Comparison of ENCODE assay signal across 11 cellular contexts in genomic region chr3:11640009-11640673, GRCh38. TPM values are rescaled to one million over a fixed set of nuclear protein-coding genes. Genes with fewer than 3 reads are reported as not detected.
DNase-seq lines count a peak whose midpoint lies in the region; ATAC-seq and TF ChIP-seq lines count a peak whose summit lies in the region.
"Had no signal": no experiment of that assay in that cellular context is flagged by ENCODE, and none has a peak within 500 bp of the region (broad histone marks: within the 10 kb centered on the region; RNA-seq: fewer than 3 reads in every experiment).

No MANE protein-coding gene starts in this region.

- 60% methylated on average over 9 of the region's 9 CpGs for WGBS in hepatocyte (ENCODE audit: low lambda C conversion rate, missing lambda C conversion rate)

- H3K27me3 Mint-ChIP-seq in T-helper 1 cell treated with Interleukin-12 subunit alpha and Interleukin-12 subunit beta and Interleukin-4 antibody, amounts not matched to agents 30 μg/mL and 1 μg/mL, for 36 hours (ENCODE audit: low read depth): no peaks in the 10 kb centered on the region
- H3K27me3 Mint-ChIP-seq in WTC11 (ENCODE audit: low read depth): no peaks in the 10 kb centered on the region

- peak overlapping the region; percentile 89 for H3K27ac ChIP-seq in hepatocyte
- H3K27ac ChIP-seq in stomach smooth muscle (ENCODE audit: low read length): peak overlapping the region; percentile 90
- H3K27ac ChIP-seq: foreskin keratinocyte had no signal

- peak overlapping the region; percentile 84 for H3K4me3 Mint-ChIP-seq in T-helper 1 cell treated with Interleukin-12 subunit alpha and Interleukin-12 subunit beta and Interleukin-4 antibody, amounts not matched to agents 30 μg/mL and 1 μg/mL, for 36 hours
- peak overlapping the region; percentile 18; the same call in 1 of the 2 replicates for H3K4me3 Mint-ChIP-seq in WTC11

- H3K4me1 ChIP-seq in hepatocyte (ENCODE audit: insufficient read depth) (peaks cover 43% of the 10 kb centered on the region), stomach smooth muscle (ENCODE audit: control insufficient read depth, insufficient read depth, low read length) (peaks cover 51% of the 10 kb centered on the region)

- peaks cover 89% of the 10 kb centered on the region for H3K79me2 ChIP-seq in hepatocyte

- H4K20me1 ChIP-seq in hepatocyte (ENCODE audit: insufficient read depth, poor library complexity, severe bottlenecking): peaks cover 60% of the 10 kb centered on the region

- peaks cover 20% of the 10 kb centered on the region for H3K36me3 Mint-ChIP-seq in T-helper 1 cell treated with Interleukin-12 subunit alpha and Interleukin-12 subunit beta and Interleukin-4 antibody, amounts not matched to agents 30 μg/mL and 1 μg/mL, for 36 hours (ENCODE audit: low read depth)
- no peaks in the 10 kb centered on the region for H3K36me3 Mint-ChIP-seq in WTC11

- no peaks in the 10 kb centered on the region for H3K27me3 ChIP-seq in hepatocyte
- no peaks in the 10 kb centered on the region for H3K27me3 ChIP-seq in stomach smooth muscle (ENCODE audit: control insufficient read depth in 1 of 2, insufficient read depth in 2 of 2, low read length in 2 of 2)
- H3K27me3 ChIP-seq: foreskin keratinocyte had no signal

- TF ChIP-seq CTCF in WTC11 (IDR thresholded peaks at IDR 0.05) (no peak), hepatocyte (IDR thresholded peaks at IDR 0.05; ENCODE audit: poor library complexity) (no peak)

- no peaks in the 10 kb centered on the region for H3K9me3 ChIP-seq in hepatocyte (ENCODE audit: low read depth)
- H3K9me3 ChIP-seq in stomach smooth muscle (ENCODE audit: control insufficient read depth in 2 of 2, low read length in 2 of 2): no peaks in the 10 kb centered on the region

- H3K27ac Mint-ChIP-seq in T-helper 1 cell treated with Interleukin-12 subunit alpha and Interleukin-12 subunit beta and Interleukin-4 antibody, amounts not matched to agents 30 μg/mL and 1 μg/mL, for 36 hours: peak overlapping the region; percentile 65
- H3K27ac Mint-ChIP-seq in WTC11: peak overlapping the region; percentile 81

- no peaks in the 10 kb centered on the region for H3K36me3 ChIP-seq in hepatocyte (replicated peaks; ENCODE audit: insufficient read depth, low read depth)
- no peaks in the 10 kb centered on the region for H3K36me3 ChIP-seq in stomach smooth muscle (ENCODE audit: control insufficient read depth in 2 of 2, insufficient read depth in 2 of 2, low read length in 2 of 2)

- H3K4me3 ChIP-seq in hepatocyte (no peak overlapping the region), stomach smooth muscle (ENCODE audit: low read length in 2 of 2) (peak overlapping the region in 1 of 2 donors; percentile 35)

- no peak overlapping the region for H3K9ac ChIP-seq in stomach smooth muscle (ENCODE audit: low read length in 2 of 2)

- ATAC-seq in WTC11 (no peak), GM21447 (IDR thresholded peaks at IDR 0.05; ENCODE audit: unreplicated experiment) (no peak)
- ATAC-seq: foreskin keratinocyte had no signal

- H3K4me2 ChIP-seq in hepatocyte: peak overlapping the region; percentile 73

- no peak for DNase-seq in T-helper 1 cell
- DNase-seq in WTC11 (ENCODE audit: low spot score): no peak
- DNase-seq in hepatocyte (ENCODE audit: low spot score): no peak
- DNase-seq in AG20443 (ENCODE audit: low spot score): no peak
- no peak for DNase-seq in NCI-H510A (lab: John Stamatoyannopoulos, UW)
- DNase-seq: activated CD4-positive, alpha-beta T cell treated with anti-CD3 and anti-CD28 coated beads for 48 hours; foreskin keratinocyte; stimulated activated CD4-positive, alpha-beta T cell treated with anti-CD3 and anti-CD28 coated beads, Interleukin-4, amount 100 ng/mL, for 4 hours had no signal

- no peaks in the 10 kb centered on the region for H3K9me3 Mint-ChIP-seq in T-helper 1 cell treated with Interleukin-12 subunit alpha and Interleukin-12 subunit beta and Interleukin-4 antibody, amounts not matched to agents 30 μg/mL and 1 μg/mL, for 36 hours
- no peaks in the 10 kb centered on the region for H3K9me3 Mint-ChIP-seq in WTC11

- no peaks in the 10 kb centered on the region for H3K9me2 ChIP-seq in hepatocyte (replicated peaks; ENCODE audit: insufficient read depth)

- CTCF ChIA-PET in WTC11 (lab: Charles Lee): interaction anchor here (1.4 kb wide), 1 partner anchor 16 kb away, joined by 3 read pairs; no protein-coding TSS in a partner anchor

- POLR2A ChIA-PET in WTC11 (lab: Charles Lee): no interaction called here

- H2AFZ ChIP-seq in hepatocyte: no peak overlapping the region

- peaks cover 48% of the 10 kb centered on the region for H3K4me1 Mint-ChIP-seq in T-helper 1 cell treated with Interleukin-12 subunit alpha and Interleukin-12 subunit beta and Interleukin-4 antibody, amounts not matched to agents 30 μg/mL and 1 μg/mL, for 36 hours (ENCODE audit: low read depth)
- peaks cover 82% of the 10 kb centered on the region for H3K4me1 Mint-ChIP-seq in WTC11

TF ChIP-seq in WTC11, 78 proteins besides CTCF, POLR2A, EP300 and RAD21 (continues in another document):
- TF ChIP-seq ZNF138 (CRISPR knock-in tag; conservative IDR thresholded peaks at IDR 0.05): no peak
- TF ChIP-seq, protein P1, sequence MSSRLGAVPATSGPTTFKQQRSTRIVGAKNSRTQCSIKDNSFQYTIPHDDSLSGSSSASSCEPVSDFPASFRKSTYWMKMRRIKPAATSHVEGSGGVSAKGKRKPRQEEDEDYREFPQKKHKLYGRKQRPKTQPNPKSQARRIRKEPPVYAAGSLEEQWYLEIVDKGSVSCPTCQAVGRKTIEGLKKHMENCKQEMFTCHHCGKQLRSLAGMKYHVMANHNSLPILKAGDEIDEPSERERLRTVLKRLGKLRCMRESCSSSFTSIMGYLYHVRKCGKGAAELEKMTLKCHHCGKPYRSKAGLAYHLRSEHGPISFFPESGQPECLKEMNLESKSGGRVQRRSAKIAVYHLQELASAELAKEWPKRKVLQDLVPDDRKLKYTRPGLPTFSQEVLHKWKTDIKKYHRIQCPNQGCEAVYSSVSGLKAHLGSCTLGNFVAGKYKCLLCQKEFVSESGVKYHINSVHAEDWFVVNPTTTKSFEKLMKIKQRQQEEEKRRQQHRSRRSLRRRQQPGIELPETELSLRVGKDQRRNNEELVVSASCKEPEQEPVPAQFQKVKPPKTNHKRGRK (CRISPR knock-in tag; IDR thresholded peaks at IDR 0.05; ENCODE audit: borderline replicate concordance): no peak
- no peak for TF ChIP-seq PREB (CRISPR knock-in tag; IDR thresholded peaks at IDR 0.05; ENCODE audit: borderline replicate concordance)
- TF ChIP-seq IRF2 (CRISPR knock-in tag; IDR thresholded peaks at IDR 0.05; ENCODE audit: borderline replicate concordance, low read depth): no peak
- TF ChIP-seq, protein P2, sequence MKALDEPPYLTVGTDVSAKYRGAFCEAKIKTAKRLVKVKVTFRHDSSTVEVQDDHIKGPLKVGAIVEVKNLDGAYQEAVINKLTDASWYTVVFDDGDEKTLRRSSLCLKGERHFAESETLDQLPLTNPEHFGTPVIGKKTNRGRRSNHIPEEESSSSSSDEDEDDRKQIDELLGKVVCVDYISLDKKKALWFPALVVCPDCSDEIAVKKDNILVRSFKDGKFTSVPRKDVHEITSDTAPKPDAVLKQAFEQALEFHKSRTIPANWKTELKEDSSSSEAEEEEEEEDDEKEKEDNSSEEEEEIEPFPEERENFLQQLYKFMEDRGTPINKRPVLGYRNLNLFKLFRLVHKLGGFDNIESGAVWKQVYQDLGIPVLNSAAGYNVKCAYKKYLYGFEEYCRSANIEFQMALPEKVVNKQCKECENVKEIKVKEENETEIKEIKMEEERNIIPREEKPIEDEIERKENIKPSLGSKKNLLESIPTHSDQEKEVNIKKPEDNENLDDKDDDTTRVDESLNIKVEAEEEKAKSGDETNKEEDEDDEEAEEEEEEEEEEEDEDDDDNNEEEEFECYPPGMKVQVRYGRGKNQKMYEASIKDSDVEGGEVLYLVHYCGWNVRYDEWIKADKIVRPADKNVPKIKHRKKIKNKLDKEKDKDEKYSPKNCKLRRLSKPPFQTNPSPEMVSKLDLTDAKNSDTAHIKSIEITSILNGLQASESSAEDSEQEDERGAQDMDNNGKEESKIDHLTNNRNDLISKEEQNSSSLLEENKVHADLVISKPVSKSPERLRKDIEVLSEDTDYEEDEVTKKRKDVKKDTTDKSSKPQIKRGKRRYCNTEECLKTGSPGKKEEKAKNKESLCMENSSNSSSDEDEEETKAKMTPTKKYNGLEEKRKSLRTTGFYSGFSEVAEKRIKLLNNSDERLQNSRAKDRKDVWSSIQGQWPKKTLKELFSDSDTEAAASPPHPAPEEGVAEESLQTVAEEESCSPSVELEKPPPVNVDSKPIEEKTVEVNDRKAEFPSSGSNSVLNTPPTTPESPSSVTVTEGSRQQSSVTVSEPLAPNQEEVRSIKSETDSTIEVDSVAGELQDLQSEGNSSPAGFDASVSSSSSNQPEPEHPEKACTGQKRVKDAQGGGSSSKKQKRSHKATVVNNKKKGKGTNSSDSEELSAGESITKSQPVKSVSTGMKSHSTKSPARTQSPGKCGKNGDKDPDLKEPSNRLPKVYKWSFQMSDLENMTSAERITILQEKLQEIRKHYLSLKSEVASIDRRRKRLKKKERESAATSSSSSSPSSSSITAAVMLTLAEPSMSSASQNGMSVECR (CRISPR knock-in tag; IDR thresholded peaks at IDR 0.05; ENCODE audit: borderline replicate concordance): no peak
- TF ChIP-seq ZSCAN18 (CRISPR knock-in tag; IDR thresholded peaks at IDR 0.05): no peak

RNA-seq across cellular contexts. Expression of gene VGLL4, which starts 3.6 kb away (rescaled TPM):
- total RNA-seq in WTC11 (2021): 42.2 to 43.8 TPM (median 43.0 TPM) in 3 replicates
- 99.3 and 109 TPM in 2 replicates for total RNA-seq in hepatocyte
- polyA plus RNA-seq in hepatocyte: 57.9 and 70.5 TPM in 2 replicates
